In the genomic region with DNA sequence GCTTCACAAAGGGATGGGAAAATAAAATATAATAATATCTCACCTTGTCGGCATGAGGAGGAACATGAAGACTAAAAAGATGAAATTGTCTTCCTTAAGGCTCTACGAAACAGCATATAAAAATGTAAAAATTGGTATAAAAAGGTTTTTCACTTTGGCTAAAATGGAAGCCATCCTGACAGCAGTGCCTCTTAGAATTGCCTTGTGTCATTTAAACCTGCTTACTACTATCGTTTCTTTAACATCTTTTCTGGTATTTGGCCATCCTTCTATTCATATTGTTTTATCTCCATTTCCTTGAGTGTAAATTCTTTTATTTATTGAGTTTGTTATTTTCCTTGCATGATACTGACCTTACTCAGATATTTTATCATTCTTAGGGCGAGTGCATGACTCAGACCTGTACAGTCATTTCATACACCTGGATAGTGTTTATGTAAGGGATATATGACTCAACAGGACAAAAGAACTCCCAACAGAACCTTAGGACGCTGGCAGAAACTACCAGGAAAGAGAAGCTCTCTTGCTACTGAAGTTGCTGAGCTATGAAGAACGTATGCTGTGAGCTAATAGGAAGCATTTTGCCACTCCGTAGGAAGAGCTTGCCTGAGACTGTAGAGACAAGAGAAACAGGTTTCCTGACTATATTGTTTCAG, we compare ENCODE assay signal across 11 cellular contexts. TPM values are rescaled to one million over a fixed set of nuclear protein-coding genes. Genes with fewer than 3 reads are reported as not detected.
DNase-seq lines count a peak whose midpoint lies in the region; ATAC-seq and TF ChIP-seq lines count a peak whose summit lies in the region.
"Had no signal": no experiment of that assay in that cellular context is flagged by ENCODE, and none has a peak within 500 bp of the region (broad histone marks: within the 10 kb centered on the region; RNA-seq: fewer than 3 reads in every experiment).

No MANE protein-coding gene starts in this region.

- no peaks in the 10 kb centered on the region for H3K9me2 ChIP-seq in PC-3 (replicated peaks; ENCODE audit: low read length)

- no peaks in the 10 kb centered on the region for H3K36me3 ChIP-seq in PC-3 (ENCODE audit: low read depth, low read length)
- no peaks in the 10 kb centered on the region for H3K36me3 ChIP-seq in osteoblast (ENCODE audit: insufficient read depth, low read length)
- H3K36me3 ChIP-seq in HAP-1 (replicated peaks): no peaks in the 10 kb centered on the region
- H3K36me3 ChIP-seq: neural progenitor cell had no signal

- H3K4me1 ChIP-seq in PC-3 (ENCODE audit: insufficient read depth, low read length) (peaks cover 45% of the 10 kb centered on the region), osteoblast (ENCODE audit: insufficient read depth, low read length) (peaks cover 7% of the 10 kb centered on the region), HAP-1 (peaks cover 23% of the 10 kb centered on the region)

- POLR2A ChIA-PET in PC-3 (lab: Charles Lee; ENCODE audit: unreplicated experiment): interaction anchor here (0.6 to 0.7 kb wide), 2 partner anchors 31 to 129 kb away, joined by 3 to 4 read pairs; no protein-coding TSS in a partner anchor

- H3K4me3 ChIP-seq in PC-3 (ENCODE audit: low read length): peak overlapping the region; percentile 31; the same call in 1 of the 2 replicates
- H3K4me3 ChIP-seq in osteoblast (ENCODE audit: insufficient read depth, low read length): no peak overlapping the region
- H3K4me3 ChIP-seq in HAP-1: no peak overlapping the region
- H3K4me3 ChIP-seq: neural progenitor cell had no signal

- CTCF ChIA-PET in PC-3 (lab: Charles Lee): interaction anchor here (0.6 to 0.7 kb wide), 4 partner anchors 31 to 500 kb away, joined by 3 to 4 read pairs (median 4); no protein-coding TSS in a partner anchor

- H3K79me2 ChIP-seq in PC-3 (ENCODE audit: low read length): peaks cover 6% of the 10 kb centered on the region; the same call in 1 of the 2 replicates
- no peaks in the 10 kb centered on the region for H3K79me2 ChIP-seq in osteoblast (ENCODE audit: insufficient read depth, low read length)

- 0 out of 2 replicates have a peak overlapping the region, but pooled peaks have one; percentile 36 for H2AFZ ChIP-seq in PC-3 (ENCODE audit: low read length)
- no peak overlapping the region for H2AFZ ChIP-seq in osteoblast (ENCODE audit: low read length)
- H2AFZ ChIP-seq: neural progenitor cell had no signal

- no TSS peak for BruUV-seq in PC-3 (replicated peaks; lab: Mats Ljungman, UMichigan)

- in situ Hi-C loops in HAP-1 (cut with MboI; ENCODE audit: low sequenced_read_pairs): no loop called here

- H4K20me1 ChIP-seq in PC-3 (ENCODE audit: low read length) (no peaks in the 10 kb centered on the region), osteoblast (ENCODE audit: insufficient read depth, low read length) (no peaks in the 10 kb centered on the region)

- H3K9me3 ChIP-seq in PC-3 (ENCODE audit: low read length): no peaks in the 10 kb centered on the region
- no peaks in the 10 kb centered on the region for H3K9me3 ChIP-seq in osteoblast (ENCODE audit: low read depth, low read length)
- no peaks in the 10 kb centered on the region for H3K9me3 ChIP-seq in HAP-1

- peaks cover 3% of the 10 kb centered on the region for H3F3A ChIP-seq in PC-3 (ENCODE audit: low read length, unreplicated experiment)

- H3K27ac ChIP-seq in PC-3 (ENCODE audit: low read length) (peak overlapping the region; percentile 97), epithelial cell of prostate (peak overlapping the region; percentile 90), osteoblast (ENCODE audit: low read depth, low read length) (no peak overlapping the region)
- H3K27ac ChIP-seq: neural progenitor cell had no signal

- H3K27me3 ChIP-seq in PC-3 (ENCODE audit: low read length) (no peaks in the 10 kb centered on the region), osteoblast (ENCODE audit: insufficient read depth, low read length) (no peaks in the 10 kb centered on the region), HAP-1 (ENCODE audit: low read depth) (no peaks in the 10 kb centered on the region)
- H3K27me3 ChIP-seq: neural progenitor cell had no signal

- H3K9ac ChIP-seq in PC-3 (ENCODE audit: low read length): peak overlapping the region; percentile 69
- H3K9ac ChIP-seq: neural progenitor cell had no signal

- no peak for TF ChIP-seq CTCF in PC-3 (conservative IDR thresholded peaks at IDR 0.05; ENCODE audit: low read depth, low read length)
- TF ChIP-seq CTCF in osteoblast (IDR thresholded peaks at IDR 0.05; ENCODE audit: extremely low read depth, low read depth, low read length): no peak

- intact Hi-C loops in PC-3 (cut with micrococcal nuclease): loop anchor here (2.0 kb wide), 1 partner anchor 32 kb away; no protein-coding TSS in a partner anchor

- DNase-seq in EH (ENCODE audit: low read depth) (peak; percentile 70), PC-3 (peak; percentile 94), epithelial cell of prostate (ENCODE audit: low read depth, low spot score) (peak; percentile 100), osteoblast (ENCODE audit: insufficient read length, low spot score, missing footprints) (no peak), NCI-H526 (lab: John Stamatoyannopoulos, UW) (no peak), hippocampal formation (lab: John Stamatoyannopoulos, UW) (no peak), HAP-1 (ENCODE audit: low spot score in 2 of 2) (no peak)
- DNase-seq: GDM1, NCI-H187 treated with DMSO at 0.1 percent for 48 hours had no signal

- H3K4me2 ChIP-seq in PC-3 (ENCODE audit: low read length) (peak overlapping the region; percentile 68), osteoblast (ENCODE audit: insufficient read depth, low read length) (peak overlapping the region; percentile 44)
- H3K4me2 ChIP-seq: neural progenitor cell had no signal

- ATAC-seq in PC-3 (peak; percentile 92), HG03196 (IDR thresholded peaks at IDR 0.05; ENCODE audit: unreplicated experiment) (no peak)

RNA-seq across cellular contexts. Expression of gene CDKN2AIP, which starts 5.8 kb away (rescaled TPM):
- total RNA-seq in PC-3 (2014; rRNA removed): 21.2 and 31.5 TPM in 2 replicates
- 15.2 and 15.9 TPM in 2 replicates for total RNA-seq in osteoblast

Comparison
In these comparisons a context has a peak if more than half of its experiments do, and no peak if none do; other contexts are left out.
1. DNase-seq: peak in EH (single experiment), PC-3 (single experiment) and epithelial cell of prostate (single experiment); none in osteoblast (single experiment), NCI-H526 (0 of 2), hippocampal formation (0 of 2) and HAP-1 (0 of 2).